In genomic region chr3:124209426-124209825, GRCh38 we compare ENCODE assay signal across 24 cellular contexts.
DNase-seq lines count a peak whose midpoint lies in the region; ATAC-seq and TF ChIP-seq lines count a peak whose summit lies in the region.
"Had no signal": no experiment of that assay in that cellular context is flagged by ENCODE, and none has a peak within 500 bp of the region (broad histone marks: within the 10 kb centered on the region; RNA-seq: fewer than 3 reads in every experiment).

No MANE protein-coding gene starts in this region.

- H3K4me3 Mint-ChIP-seq in activated naive CD8-positive, alpha-beta T cell treated with anti-CD3 and anti-CD28 coated beads for 36 hours = no peak overlapping the region
- H3K4me3 Mint-ChIP-seq: IgD-negative memory B cell had no signal

- peaks cover 24% of the 10 kb centered on the region for H3K27me3 Mint-ChIP-seq in activated naive CD8-positive, alpha-beta T cell treated with anti-CD3 and anti-CD28 coated beads for 36 hours

- no peak overlapping the region for H3K4me3 ChIP-seq in AG09309 (ENCODE audit: control insufficient read depth, low read depth, low read length)
- H3K4me3 ChIP-seq: A549, GM12878, MG63, SJSA1 had no signal

- no peaks in the 10 kb centered on the region for H3K9me3 Mint-ChIP-seq in activated naive CD8-positive, alpha-beta T cell treated with anti-CD3 and anti-CD28 coated beads for 36 hours
- H3K9me3 Mint-ChIP-seq: IgD-negative memory B cell had no signal

- H3K4me1 Mint-ChIP-seq in activated naive CD8-positive, alpha-beta T cell treated with anti-CD3 and anti-CD28 coated beads for 36 hours = no peaks in the 10 kb centered on the region
- H3K4me1 Mint-ChIP-seq: IgD-negative memory B cell had no signal

- TF ChIP-seq CTCF in AG09309 (IDR thresholded peaks at IDR 0.05; ENCODE audit: control insufficient read depth, insufficient read depth, low read depth, low read length, missing control alignments) = no peak

- no peak for ATAC-seq in HG02973 (IDR thresholded peaks at IDR 0.05; ENCODE audit: unreplicated experiment)
- ATAC-seq: A549, GM12878 had no signal

- no peaks in the 10 kb centered on the region for H3K36me3 Mint-ChIP-seq in activated naive CD8-positive, alpha-beta T cell treated with anti-CD3 and anti-CD28 coated beads for 36 hours
- H3K36me3 Mint-ChIP-seq: IgD-negative memory B cell had no signal

- DNase-seq in AG09309 (ENCODE audit: low read depth) = peak; percentile 3
- peak; percentile 34 for DNase-seq in GM04503 (ENCODE audit: low read depth)
- peak; percentile 26 for DNase-seq in amniotic epithelial cell (ENCODE audit: low read depth)
- peak; percentile 22 for DNase-seq in islet precursor cell
- DNase-seq in activated naive CD8-positive, alpha-beta T cell treated with anti-CD3 and anti-CD28 coated beads for 36 hours = no peak
- DNase-seq in foreskin melanocyte = no peak
- DNase-seq: AML-193, DMS 273 treated with DMSO at 0.1 percent for 48 hours, DND-41, GDM1, GOT3, Karpas-422, MG63, NCI-H1092, NCI-H146, NCI-H2029 treated with DMSO at 0.1 percent for 48 hours, NCI-H2171, NCI-H526, SW 1271 had no signal

- H3K27ac Mint-ChIP-seq in activated naive CD8-positive, alpha-beta T cell treated with anti-CD3 and anti-CD28 coated beads for 36 hours = no peak overlapping the region
- H3K27ac Mint-ChIP-seq: IgD-negative memory B cell had no signal

Comparison
In these comparisons a context has a peak if more than half of its experiments do, and no peak if none do; other contexts are left out.
1. DNase-seq: peak in AG09309 (single experiment), GM04503 (single experiment), amniotic epithelial cell (single experiment) and islet precursor cell (single experiment); none in activated naive CD8-positive, alpha-beta T cell treated with anti-CD3 and anti-CD28 coated beads for 36 hours (single experiment) and foreskin melanocyte (single experiment).